ENCODE assay signal across 20 cellular contexts in genomic region chr1:46449223-46450159, GRCh38. TPM values are rescaled to one million over a fixed set of nuclear protein-coding genes. Genes with fewer than 3 reads are reported as not detected.
DNase-seq lines count a peak whose midpoint lies in the region; ATAC-seq, FAIRE-seq and TF ChIP-seq lines count a peak whose summit lies in the region.
"Had no signal": no experiment of that assay in that cellular context is flagged by ENCODE, and none has a peak within 500 bp of the region (broad histone marks: within the 10 kb centered on the region; RNA-seq: fewer than 3 reads in every experiment).

No MANE protein-coding gene starts in this region.

- no peaks in the 10 kb centered on the region for H3K9me3 ChIP-seq in astrocyte (ENCODE audit: insufficient read depth, low read depth, low read length)
- H3K9me3 ChIP-seq: MG63 had no signal

- no peak overlapping the region for H2AFZ ChIP-seq in astrocyte (ENCODE audit: low read depth, low read length)

- POLR2A ChIA-PET in activated naive CD8-positive, alpha-beta T cell treated with anti-CD3 and anti-CD28 coated beads, Interleukin-2, amount 10 ng/mL, durations not matched to agents 7 days and 5 days (lab: Charles Lee): no interaction called here

- no peak for DNase-seq in activated naive CD8-positive, alpha-beta T cell treated with anti-CD3 and anti-CD28 coated beads, Interleukin-2, amount 10 ng/mL, durations not matched to agents 7 days and 5 days
- no peak for DNase-seq in activated naive CD8-positive, alpha-beta T cell treated with anti-CD3 and anti-CD28 coated beads, Interleukin-2, amount 50 U/mL, for 24 hours
- DNase-seq in NB4 (ENCODE audit: low read depth) (peak; percentile 23), astrocyte (ENCODE audit: low read depth) (no peak), Ammon's horn (ENCODE audit: low spot score) (no peak)
- DNase-seq in stimulated activated effector memory CD8-positive, alpha-beta T cell treated with anti-CD3 and anti-CD28 coated beads, Interleukin-12 subunit alpha, Interleukin-12 subunit beta, amount 100 ng/mL, for 72 hours (ENCODE audit: low spot score in 2 of 2): no peak
- no peak for DNase-seq in activated naive CD4-positive, alpha-beta T cell (lab: John Stamatoyannopoulos, UW)
- DNase-seq: DMS79, GDM1, GOT3, HFFc6, MG63, NCI-H1417, NCI-H2029, NCI-H510A treated with DMSO at 0.1 percent for 48 hours had no signal

- H3K36me3 Mint-ChIP-seq in activated naive CD8-positive, alpha-beta T cell treated with anti-CD3 and anti-CD28 coated beads, Interleukin-2, amount 10 ng/mL, durations not matched to agents 7 days and 5 days: no peaks in the 10 kb centered on the region
- no peaks in the 10 kb centered on the region for H3K36me3 Mint-ChIP-seq in activated naive CD8-positive, alpha-beta T cell treated with anti-CD3 and anti-CD28 coated beads, Interleukin-2, amount 50 U/mL, for 24 hours (ENCODE audit: low read depth)
- peaks cover 2% of the 10 kb centered on the region for H3K36me3 Mint-ChIP-seq in astrocyte (ENCODE audit: low read depth, unreplicated experiment)
- H3K36me3 Mint-ChIP-seq in stimulated activated effector memory CD8-positive, alpha-beta T cell treated with anti-CD3 and anti-CD28 coated beads, Interleukin-12 subunit alpha, Interleukin-12 subunit beta, amount 100 ng/mL, for 72 hours: no peaks in the 10 kb centered on the region

- H3K27me3 Mint-ChIP-seq in activated naive CD8-positive, alpha-beta T cell treated with anti-CD3 and anti-CD28 coated beads, Interleukin-2, amount 10 ng/mL, durations not matched to agents 7 days and 5 days: peaks cover 81% of the 10 kb centered on the region
- peaks cover 64% of the 10 kb centered on the region for H3K27me3 Mint-ChIP-seq in activated naive CD8-positive, alpha-beta T cell treated with anti-CD3 and anti-CD28 coated beads, Interleukin-2, amount 50 U/mL, for 24 hours
- H3K27me3 Mint-ChIP-seq in astrocyte (ENCODE audit: low read depth, unreplicated experiment): peaks cover 91% of the 10 kb centered on the region

- H3K9me3 Mint-ChIP-seq in activated naive CD8-positive, alpha-beta T cell treated with anti-CD3 and anti-CD28 coated beads, Interleukin-2, amount 10 ng/mL, durations not matched to agents 7 days and 5 days: no peaks in the 10 kb centered on the region
- no peaks in the 10 kb centered on the region for H3K9me3 Mint-ChIP-seq in activated naive CD8-positive, alpha-beta T cell treated with anti-CD3 and anti-CD28 coated beads, Interleukin-2, amount 50 U/mL, for 24 hours
- H3K9me3 Mint-ChIP-seq in astrocyte (ENCODE audit: unreplicated experiment): peaks cover 3% of the 10 kb centered on the region
- no peaks in the 10 kb centered on the region for H3K9me3 Mint-ChIP-seq in stimulated activated effector memory CD8-positive, alpha-beta T cell treated with anti-CD3 and anti-CD28 coated beads, Interleukin-12 subunit alpha, Interleukin-12 subunit beta, amount 100 ng/mL, for 72 hours
- H3K9me3 Mint-ChIP-seq: HFFc6 had no signal

- TF ChIP-seq POLR2A in NB4 (IDR thresholded peaks at IDR 0.05; ENCODE audit: extremely low read depth, insufficient read length): no peak

- H3K4me1 ChIP-seq in astrocyte (ENCODE audit: insufficient read depth, low read length): no peaks in the 10 kb centered on the region

- H3K9ac ChIP-seq in astrocyte (ENCODE audit: low read length): no peak overlapping the region

- H3K36me3 ChIP-seq in astrocyte (ENCODE audit: insufficient read depth, low read length): no peaks in the 10 kb centered on the region
- H3K36me3 ChIP-seq: MG63 had no signal

- no peaks in the 10 kb centered on the region for H3K79me2 ChIP-seq in astrocyte (ENCODE audit: insufficient read depth, low read length)

- FAIRE-seq in astrocyte (lab: Jason Lieb, UNC): no peak
- FAIRE-seq: GM12892 had no signal

- peak; percentile 70 for ATAC-seq in activated naive CD8-positive, alpha-beta T cell treated with anti-CD3 and anti-CD28 coated beads, Interleukin-2, amount 10 ng/mL, durations not matched to agents 7 days and 5 days (ENCODE audit: low read depth)
- no peak for ATAC-seq in activated naive CD8-positive, alpha-beta T cell treated with anti-CD3 and anti-CD28 coated beads, Interleukin-2, amount 50 U/mL, for 24 hours
- peak; percentile 78 for ATAC-seq in stimulated activated effector memory CD8-positive, alpha-beta T cell treated with anti-CD3 and anti-CD28 coated beads, Interleukin-12 subunit alpha, Interleukin-12 subunit beta, amount 100 ng/mL, for 72 hours
- ATAC-seq in GM21526 (IDR thresholded peaks at IDR 0.05; ENCODE audit: low FRiP score, unreplicated experiment): no peak

- H3K27me3 ChIP-seq in astrocyte (ENCODE audit: insufficient read depth, low read length): peaks cover 63% of the 10 kb centered on the region
- H3K27me3 ChIP-seq: MG63 had no signal

- H3K4me3 ChIP-seq in NB4 (ENCODE audit: low read depth, low read length) (no peak overlapping the region), astrocyte (ENCODE audit: insufficient read depth, low read depth, low read length) (no peak overlapping the region)
- H3K4me3 ChIP-seq: MG63 had no signal

- peaks cover 3% of the 10 kb centered on the region for H4K20me1 ChIP-seq in astrocyte (ENCODE audit: insufficient read depth, low read length)

- H3K4me2 ChIP-seq in astrocyte (ENCODE audit: low read length): no peak overlapping the region

- TF ChIP-seq CTCF in NB4 (IDR thresholded peaks at IDR 0.05; ENCODE audit: low read depth, low read length): no peak
- TF ChIP-seq CTCF in astrocyte (IDR thresholded peaks at IDR 0.05; ENCODE audit: insufficient read depth, low read depth, low read length): no peak

- H3K27ac ChIP-seq in astrocyte (ENCODE audit: low read depth, low read length): no peak overlapping the region
- H3K27ac ChIP-seq: RWPE1 had no signal

- no peak overlapping the region for H3K4me3 Mint-ChIP-seq in activated naive CD8-positive, alpha-beta T cell treated with anti-CD3 and anti-CD28 coated beads, Interleukin-2, amount 10 ng/mL, durations not matched to agents 7 days and 5 days
- no peak overlapping the region for H3K4me3 Mint-ChIP-seq in activated naive CD8-positive, alpha-beta T cell treated with anti-CD3 and anti-CD28 coated beads, Interleukin-2, amount 50 U/mL, for 24 hours
- H3K4me3 Mint-ChIP-seq in astrocyte (ENCODE audit: unreplicated experiment): peak overlapping the region; percentile 45
- no peak overlapping the region for H3K4me3 Mint-ChIP-seq in stimulated activated effector memory CD8-positive, alpha-beta T cell treated with anti-CD3 and anti-CD28 coated beads, Interleukin-12 subunit alpha, Interleukin-12 subunit beta, amount 100 ng/mL, for 72 hours
- H3K4me3 Mint-ChIP-seq: HFFc6 had no signal

- no peak overlapping the region for H3K27ac Mint-ChIP-seq in activated naive CD8-positive, alpha-beta T cell treated with anti-CD3 and anti-CD28 coated beads, Interleukin-2, amount 10 ng/mL, durations not matched to agents 7 days and 5 days
- H3K27ac Mint-ChIP-seq in activated naive CD8-positive, alpha-beta T cell treated with anti-CD3 and anti-CD28 coated beads, Interleukin-2, amount 50 U/mL, for 24 hours: no peak overlapping the region
- no peak overlapping the region for H3K27ac Mint-ChIP-seq in astrocyte (ENCODE audit: unreplicated experiment)
- no peak overlapping the region for H3K27ac Mint-ChIP-seq in stimulated activated effector memory CD8-positive, alpha-beta T cell treated with anti-CD3 and anti-CD28 coated beads, Interleukin-12 subunit alpha, Interleukin-12 subunit beta, amount 100 ng/mL, for 72 hours
- H3K27ac Mint-ChIP-seq: HFFc6 had no signal

- H3K4me1 Mint-ChIP-seq in activated naive CD8-positive, alpha-beta T cell treated with anti-CD3 and anti-CD28 coated beads, Interleukin-2, amount 10 ng/mL, durations not matched to agents 7 days and 5 days: peaks cover 8% of the 10 kb centered on the region
- peaks cover 7% of the 10 kb centered on the region for H3K4me1 Mint-ChIP-seq in activated naive CD8-positive, alpha-beta T cell treated with anti-CD3 and anti-CD28 coated beads, Interleukin-2, amount 50 U/mL, for 24 hours
- no peaks in the 10 kb centered on the region for H3K4me1 Mint-ChIP-seq in astrocyte (ENCODE audit: low read depth, unreplicated experiment)
- H3K4me1 Mint-ChIP-seq in stimulated activated effector memory CD8-positive, alpha-beta T cell treated with anti-CD3 and anti-CD28 coated beads, Interleukin-12 subunit alpha, Interleukin-12 subunit beta, amount 100 ng/mL, for 72 hours: peaks cover 36% of the 10 kb centered on the region

RNA-seq across cellular contexts. Expression of gene DMBX1, which starts 40.1 kb away (rescaled TPM):
- total RNA-seq in activated naive CD8-positive, alpha-beta T cell treated with anti-CD3 and anti-CD28 coated beads, Interleukin-2, amount 10 ng/mL, durations not matched to agents 7 days and 5 days: under 1 TPM in 1 of 2 experiments, not detected in 1; 0.11 TPM
- 0.07 and 0.29 TPM in 2 replicates for total RNA-seq in astrocyte
- total RNA-seq: CD4-positive, CD25-positive, alpha-beta regulatory T cell; HFFc6; OCI-LY7 had no signal

RNA-seq across cellular contexts. Expression of gene FAAH, which starts 55.4 kb away (rescaled TPM):
- total RNA-seq in activated naive CD8-positive, alpha-beta T cell treated with anti-CD3 and anti-CD28 coated beads, Interleukin-2, amount 10 ng/mL, durations not matched to agents 7 days and 5 days: 1 to 10 TPM; 5.3 to 6.9 TPM
- total RNA-seq in astrocyte: 1.2 and 1.9 TPM in 2 replicates

Comparison
In these comparisons a context has a peak if more than half of its experiments do, and no peak if none do; other contexts are left out.
1. ATAC-seq: peak in activated naive CD8-positive, alpha-beta T cell treated with anti-CD3 and anti-CD28 coated beads, Interleukin-2, amount 10 ng/mL, durations not matched to agents 7 days and 5 days (single experiment) and stimulated activated effector memory CD8-positive, alpha-beta T cell treated with anti-CD3 and anti-CD28 coated beads, Interleukin-12 subunit alpha, Interleukin-12 subunit beta, amount 100 ng/mL, for 72 hours (single experiment); none in activated naive CD8-positive, alpha-beta T cell treated with anti-CD3 and anti-CD28 coated beads, Interleukin-2, amount 50 U/mL, for 24 hours (single experiment) and GM21526 (single experiment).